ENCODE assay signal across 15 cellular contexts in genomic region chr17:9306086-9306485, GRCh38.
"Had no signal": no experiment of that assay in that cellular context is flagged by ENCODE, and none has a peak within 500 bp of the region (broad histone marks: within the 10 kb centered on the region; RNA-seq: fewer than 3 reads in every experiment).

No MANE protein-coding gene starts in this region.

- DNase-seq: activated CD4-positive, alpha-beta memory T cell treated with anti-CD3 and anti-CD28 coated beads, Interleukin-2, amount 10 ng/mL, durations not matched to agents 7 days and 5 days; activated CD4-positive, alpha-beta T cell treated with anti-CD3 and anti-CD28 coated beads for 1 hour; activated naive CD4-positive, alpha-beta T cell; brain microvascular endothelial cell; dermis blood vessel endothelial cell; esophagus squamous epithelium; kidney glomerular epithelial cell; naive thymus-derived CD4-positive, alpha-beta T cell; posterior cingulate gyrus; right lobe of liver; stimulated activated CD4-positive, alpha-beta T cell treated with anti-CD3 and anti-CD28 coated beads, Interleukin-2, amount 100 ng/mL, for 24 hours; stimulated activated naive CD4-positive, alpha-beta T cell; SW 1271 had no signal

- FAIRE-seq: frontal cortex had no signal

- H3K4me1 ChIP-seq: esophagus squamous epithelium, right lobe of liver, suprapubic skin had no signal

- H3K4me1 Mint-ChIP-seq: activated CD4-positive, alpha-beta memory T cell treated with anti-CD3 and anti-CD28 coated beads, Interleukin-2, amount 10 ng/mL, durations not matched to agents 7 days and 5 days had no signal

- H3K36me3 ChIP-seq: brain microvascular endothelial cell, esophagus squamous epithelium, right lobe of liver, suprapubic skin had no signal

- H3K27me3 Mint-ChIP-seq: activated CD4-positive, alpha-beta memory T cell treated with anti-CD3 and anti-CD28 coated beads, Interleukin-2, amount 10 ng/mL, durations not matched to agents 7 days and 5 days; naive thymus-derived CD4-positive, alpha-beta T cell had no signal

- H3K4me3 Mint-ChIP-seq: activated CD4-positive, alpha-beta memory T cell treated with anti-CD3 and anti-CD28 coated beads, Interleukin-2, amount 10 ng/mL, durations not matched to agents 7 days and 5 days; naive thymus-derived CD4-positive, alpha-beta T cell had no signal

- H3K9me3 Mint-ChIP-seq: activated CD4-positive, alpha-beta memory T cell treated with anti-CD3 and anti-CD28 coated beads, Interleukin-2, amount 10 ng/mL, durations not matched to agents 7 days and 5 days; naive thymus-derived CD4-positive, alpha-beta T cell had no signal

- H3K27me3 ChIP-seq: brain microvascular endothelial cell, esophagus squamous epithelium, right lobe of liver, suprapubic skin had no signal

- ATAC-seq: naive thymus-derived CD4-positive, alpha-beta T cell; right lobe of liver had no signal

- H3K27ac ChIP-seq: brain microvascular endothelial cell, esophagus squamous epithelium, right lobe of liver, suprapubic skin had no signal

- H3K27ac Mint-ChIP-seq: activated CD4-positive, alpha-beta memory T cell treated with anti-CD3 and anti-CD28 coated beads, Interleukin-2, amount 10 ng/mL, durations not matched to agents 7 days and 5 days; naive thymus-derived CD4-positive, alpha-beta T cell had no signal

- H3K4me3 ChIP-seq: esophagus squamous epithelium, right lobe of liver, suprapubic skin had no signal

- H3K9me3 ChIP-seq: esophagus squamous epithelium, right lobe of liver, suprapubic skin had no signal
